1 cellular context compared by ENCODE assay signal in the genomic region with DNA sequence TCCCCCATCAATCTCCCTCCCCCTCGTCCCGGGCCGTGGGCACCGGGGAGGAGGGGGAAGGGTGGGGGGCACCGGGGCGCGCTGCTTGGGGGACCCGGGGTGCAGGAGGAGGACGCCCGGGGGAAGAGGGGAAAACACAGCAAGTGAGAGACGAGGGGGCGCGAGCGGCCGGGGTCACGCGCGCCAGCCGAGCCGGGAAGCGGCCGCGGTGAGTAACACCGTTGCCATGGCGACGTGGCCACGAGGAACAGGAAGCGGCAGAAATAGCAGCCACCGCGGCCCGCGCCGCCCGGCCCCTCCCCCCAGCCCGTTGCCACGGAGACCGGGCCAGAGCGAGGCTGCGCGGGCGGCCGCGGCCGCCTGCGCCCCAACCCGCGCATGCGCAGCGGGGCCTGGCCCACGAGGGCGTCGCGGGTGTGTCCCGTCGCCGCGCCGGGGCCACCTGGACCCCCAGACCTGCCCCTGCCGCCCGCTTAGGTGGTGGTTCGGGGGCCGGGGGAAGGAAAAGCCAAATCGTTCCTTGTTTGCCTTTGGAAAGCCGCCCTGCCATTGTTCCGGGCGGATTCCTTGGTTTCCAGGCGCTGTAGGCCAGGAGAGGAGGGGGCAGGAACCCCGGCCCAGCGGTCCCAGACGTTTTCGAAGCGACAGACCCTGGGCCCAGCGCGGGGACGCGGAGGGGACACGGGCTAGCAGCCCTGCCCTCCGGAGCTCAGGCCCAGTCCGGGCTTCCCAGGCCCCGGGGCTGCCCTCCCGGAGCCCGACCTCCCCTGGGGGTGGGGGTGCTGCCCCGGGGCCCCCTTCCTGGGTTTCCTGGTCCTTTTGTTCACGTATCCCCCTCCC.
A peak's percentile ranks its signal among the peaks of the same experiment; 100 is the strongest.
TF ChIP-seq lines count a peak whose summit lies in the region.

No MANE protein-coding gene starts in this region.

TF ChIP-seq in K562, 482 proteins besides CTCF, POLR2A, EP300 and RAD21 (continued from another document and continues in another):
- TF ChIP-seq NEUROD1 (IDR thresholded peaks at IDR 0.05; ENCODE audit: borderline replicate concordance, low read depth, low read length, partially characterized antibody) (peak; percentile 26), NONO (IDR thresholded peaks at IDR 0.05; ENCODE audit: low read depth in 2 of 2, low read length in 1 of 2) (0 out of 4 replicates have a peak, but pooled peaks of 1 of the 2 experiments have one; percentile 42), MAFK (IDR thresholded peaks at IDR 0.05; ENCODE audit: low read length) (no peak), ATF1 (CRISPR knock-in tag; IDR thresholded peaks at IDR 0.05) (no peak), ATF1 (tag; IDR thresholded peaks at IDR 0.05) (peak; percentile 39; the same call in 1 of the 2 replicates), RFX7 (CRISPR knock-in tag; IDR thresholded peaks at IDR 0.05) (no peak), POU5F1 (IDR thresholded peaks at IDR 0.05; ENCODE audit: borderline replicate concordance, low read depth, low read length, partially characterized antibody) (peak; percentile 55), BDP1 (IDR thresholded peaks at IDR 0.05; ENCODE audit: insufficient read depth, insufficient read length) (no peak), CBX1 (IDR thresholded peaks at IDR 0.05; ENCODE audit: low read depth) (peak; percentile 71; the same call in 1 of the 2 replicates), SFPQ (IDR thresholded peaks at IDR 0.05; ENCODE audit: low read depth, low read length) (no peak), CXXC5 (CRISPR knock-in tag; IDR thresholded peaks at IDR 0.05) (peak; percentile 86), ZNF76 (CRISPR knock-in tag; IDR thresholded peaks at IDR 0.05; ENCODE audit: borderline replicate concordance) (0 out of 2 replicates have a peak, but pooled peaks have one; percentile 41), RFX5 (IDR thresholded peaks at IDR 0.05; ENCODE audit: low read depth, low read length) (no peak), BRD4 (IDR thresholded peaks at IDR 0.05) (peak; percentile 75; the same call in 1 of the 2 replicates), ZFX (CRISPR knock-in tag; IDR thresholded peaks at IDR 0.05) (peak; percentile 82), CEBPG (CRISPR knock-in tag; IDR thresholded peaks at IDR 0.05) (no peak), CEBPG (tag; conservative IDR thresholded peaks at IDR 0.05 in 1 of 2, IDR thresholded peaks at IDR 0.05 in 1 of 2) (no peak), ELF2 (CRISPR knock-in tag; IDR thresholded peaks at IDR 0.05) (peak; percentile 68; the same call in 1 of the 2 replicates), ZBTB7A (IDR thresholded peaks at IDR 0.05; ENCODE audit: borderline replicate concordance, control insufficient read depth, low read depth, low read length) (peak; percentile 87; the same call in 1 of the 2 replicates), ADNP (tag; IDR thresholded peaks at IDR 0.05) (no peak), NCOR1 (IDR thresholded peaks at IDR 0.05) (0 out of 2 replicates have a peak, but pooled peaks have one; percentile 35), RB1 (IDR thresholded peaks at IDR 0.05; ENCODE audit: low read depth) (peak; percentile 58; the same call in 1 of the 2 replicates), POLR2B (IDR thresholded peaks at IDR 0.05; ENCODE audit: low read depth, partially characterized antibody) (peak; percentile 36), ELF4 (CRISPR knock-in tag; IDR thresholded peaks at IDR 0.05) (peak; percentile 63; the same call in 1 of the 2 replicates), MEF2A (IDR thresholded peaks at IDR 0.05; ENCODE audit: control insufficient read depth, low read depth, low read length) (0 out of 2 replicates have a peak, but pooled peaks have one; percentile 35), JUND (IDR thresholded peaks at IDR 0.05; ENCODE audit: borderline replicate concordance, low read depth, low read length) (peak; percentile 80), JUND (tag; IDR thresholded peaks at IDR 0.05; ENCODE audit: borderline replicate concordance, low read depth, low read length) (peak; percentile 58; the same call in 1 of the 3 replicates), RBM22 (IDR thresholded peaks at IDR 0.05; ENCODE audit: low read depth, low read length, poor library complexity, severe bottlenecking) (peak; percentile 98), ID3 (CRISPR knock-in tag; IDR thresholded peaks at IDR 0.05) (no peak), ID3 (tag; IDR thresholded peaks at IDR 0.05) (peak; percentile 62; the same call in 1 of the 2 replicates), ESRRA (IDR thresholded peaks at IDR 0.05; ENCODE audit: borderline replicate concordance, low read depth) (peak; percentile 49; the same call in 1 of the 2 replicates), GABPB1 (CRISPR knock-in tag; IDR thresholded peaks at IDR 0.05) (peak; percentile 61; the same call in 1 of the 2 replicates), MEIS2 (IDR thresholded peaks at IDR 0.05; ENCODE audit: partially characterized antibody) (peak; percentile 95), CCAR2 (IDR thresholded peaks at IDR 0.05; ENCODE audit: low read depth, low read length) (no peak), TCF15 (CRISPR knock-in tag; IDR thresholded peaks at IDR 0.05) (0 out of 2 replicates have a peak, but pooled peaks have one; percentile 40), ZNF354B (CRISPR knock-in tag; IDR thresholded peaks at IDR 0.05) (0 out of 2 replicates have a peak, but pooled peaks have one; percentile 19), RBM25 (IDR thresholded peaks at IDR 0.05; ENCODE audit: low read depth, low read length, severe bottlenecking) (peak; percentile 59), BMI1 (IDR thresholded peaks at IDR 0.05; ENCODE audit: low read length) (peak; percentile 95), BHLHE40 (IDR thresholded peaks at IDR 0.05; ENCODE audit: low read length) (peak; percentile 87), RREB1 (CRISPR knock-in tag; IDR thresholded peaks at IDR 0.05) (peak; percentile 43; the same call in 1 of the 2 replicates), TEAD1 (CRISPR knock-in tag; IDR thresholded peaks at IDR 0.05) (peak in 1 of 2 experiments; percentile 71; a peak in 2 of 4 replicates), MXI1 (IDR thresholded peaks at IDR 0.05; ENCODE audit: low read depth, low read length) (peak; percentile 96), POLR2AphosphoS5 (IDR thresholded peaks at IDR 0.05; ENCODE audit: control insufficient read depth, insufficient read depth, low read depth, low read length) (peak; percentile 25; the same call in 1 of the 2 replicates), HCFC1 (IDR thresholded peaks at IDR 0.05; ENCODE audit: low read depth, low read length) (peak; percentile 56), SPI1 (IDR thresholded peaks at IDR 0.05; ENCODE audit: borderline replicate concordance, low read depth, low read length) (peak; percentile 77), TBL1XR1 (IDR thresholded peaks at IDR 0.05; ENCODE audit: low read length in 2 of 2) (0 out of 4 replicates have a peak, but pooled peaks of 1 of the 2 experiments have one; percentile 28), EWSR1 (IDR thresholded peaks at IDR 0.05; ENCODE audit: borderline replicate concordance, low read depth, partially characterized antibody) (no peak), SRSF3 (IDR thresholded peaks at IDR 0.05; ENCODE audit: insufficient read depth, low read length) (no peak), EP400 (IDR thresholded peaks at IDR 0.05) (peak; percentile 68; the same call in 1 of the 2 replicates), CHD4 (IDR thresholded peaks at IDR 0.05; ENCODE audit: insufficient read depth, insufficient replicate concordance, low read depth, low read length, poor library complexity, severe bottlenecking) (no peak), HDAC1 (IDR thresholded peaks at IDR 0.05) (peak in 1 of 2 experiments; percentile 41; a peak in 2 of 4 replicates), PHTF2 (CRISPR knock-in tag; IDR thresholded peaks at IDR 0.05) (no peak)
- TF ChIP-seq, protein P1, sequence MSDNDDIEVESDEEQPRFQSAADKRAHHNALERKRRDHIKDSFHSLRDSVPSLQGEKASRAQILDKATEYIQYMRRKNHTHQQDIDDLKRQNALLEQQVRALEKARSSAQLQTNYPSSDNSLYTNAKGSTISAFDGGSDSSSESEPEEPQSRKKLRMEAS (CRISPR knock-in tag; IDR thresholded peaks at IDR 0.05), result peak; percentile 63; the same call in 1 of the 2 replicates
- TF ChIP-seq, protein P2, sequence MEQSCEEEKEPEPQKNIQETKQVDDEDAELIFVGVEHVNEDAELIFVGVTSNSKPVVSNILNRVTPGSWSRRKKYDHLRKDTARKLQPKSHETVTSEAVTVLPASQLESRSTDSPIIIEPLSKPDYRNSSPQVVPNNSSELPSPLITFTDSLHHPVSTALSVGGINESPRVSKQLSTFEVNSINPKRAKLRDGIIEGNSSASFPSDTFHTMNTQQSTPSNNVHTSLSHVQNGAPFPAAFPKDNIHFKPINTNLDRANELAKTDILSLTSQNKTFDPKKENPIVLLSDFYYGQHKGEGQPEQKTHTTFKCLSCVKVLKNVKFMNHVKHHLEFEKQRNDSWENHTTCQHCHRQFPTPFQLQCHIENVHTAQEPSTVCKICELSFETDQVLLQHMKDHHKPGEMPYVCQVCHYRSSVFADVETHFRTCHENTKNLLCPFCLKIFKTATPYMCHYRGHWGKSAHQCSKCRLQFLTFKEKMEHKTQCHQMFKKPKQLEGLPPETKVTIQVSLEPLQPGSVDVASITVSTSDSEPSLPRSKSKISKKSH (CRISPR knock-in tag; IDR thresholded peaks at IDR 0.05), result no peak
